1 cellular context compared by ENCODE assay signal in the genomic region with DNA sequence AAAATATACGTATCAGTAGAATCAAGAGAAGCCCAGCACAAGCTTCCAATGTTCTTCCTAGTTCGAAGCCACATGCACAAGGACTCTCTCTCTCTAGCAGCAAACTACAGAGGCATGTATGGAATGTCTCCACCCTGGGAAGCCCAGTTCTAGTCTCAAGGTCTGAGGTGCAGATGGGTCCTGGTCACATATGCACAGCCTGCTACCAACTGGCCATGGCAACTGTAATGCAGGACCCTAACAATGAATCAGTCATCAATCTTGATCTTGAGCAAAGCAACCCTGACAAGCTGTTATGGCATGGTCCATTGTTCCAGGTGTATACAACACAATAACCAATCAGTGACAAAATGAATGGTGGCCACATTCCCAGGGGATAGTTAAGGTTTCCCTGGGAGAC.
TF ChIP-seq lines count a peak whose summit lies in the region.

No MANE protein-coding gene starts in this region.

TF ChIP-seq in GM23338, 12 proteins besides CTCF, POLR2A, EP300 and RAD21:
- TF ChIP-seq, protein P1, sequence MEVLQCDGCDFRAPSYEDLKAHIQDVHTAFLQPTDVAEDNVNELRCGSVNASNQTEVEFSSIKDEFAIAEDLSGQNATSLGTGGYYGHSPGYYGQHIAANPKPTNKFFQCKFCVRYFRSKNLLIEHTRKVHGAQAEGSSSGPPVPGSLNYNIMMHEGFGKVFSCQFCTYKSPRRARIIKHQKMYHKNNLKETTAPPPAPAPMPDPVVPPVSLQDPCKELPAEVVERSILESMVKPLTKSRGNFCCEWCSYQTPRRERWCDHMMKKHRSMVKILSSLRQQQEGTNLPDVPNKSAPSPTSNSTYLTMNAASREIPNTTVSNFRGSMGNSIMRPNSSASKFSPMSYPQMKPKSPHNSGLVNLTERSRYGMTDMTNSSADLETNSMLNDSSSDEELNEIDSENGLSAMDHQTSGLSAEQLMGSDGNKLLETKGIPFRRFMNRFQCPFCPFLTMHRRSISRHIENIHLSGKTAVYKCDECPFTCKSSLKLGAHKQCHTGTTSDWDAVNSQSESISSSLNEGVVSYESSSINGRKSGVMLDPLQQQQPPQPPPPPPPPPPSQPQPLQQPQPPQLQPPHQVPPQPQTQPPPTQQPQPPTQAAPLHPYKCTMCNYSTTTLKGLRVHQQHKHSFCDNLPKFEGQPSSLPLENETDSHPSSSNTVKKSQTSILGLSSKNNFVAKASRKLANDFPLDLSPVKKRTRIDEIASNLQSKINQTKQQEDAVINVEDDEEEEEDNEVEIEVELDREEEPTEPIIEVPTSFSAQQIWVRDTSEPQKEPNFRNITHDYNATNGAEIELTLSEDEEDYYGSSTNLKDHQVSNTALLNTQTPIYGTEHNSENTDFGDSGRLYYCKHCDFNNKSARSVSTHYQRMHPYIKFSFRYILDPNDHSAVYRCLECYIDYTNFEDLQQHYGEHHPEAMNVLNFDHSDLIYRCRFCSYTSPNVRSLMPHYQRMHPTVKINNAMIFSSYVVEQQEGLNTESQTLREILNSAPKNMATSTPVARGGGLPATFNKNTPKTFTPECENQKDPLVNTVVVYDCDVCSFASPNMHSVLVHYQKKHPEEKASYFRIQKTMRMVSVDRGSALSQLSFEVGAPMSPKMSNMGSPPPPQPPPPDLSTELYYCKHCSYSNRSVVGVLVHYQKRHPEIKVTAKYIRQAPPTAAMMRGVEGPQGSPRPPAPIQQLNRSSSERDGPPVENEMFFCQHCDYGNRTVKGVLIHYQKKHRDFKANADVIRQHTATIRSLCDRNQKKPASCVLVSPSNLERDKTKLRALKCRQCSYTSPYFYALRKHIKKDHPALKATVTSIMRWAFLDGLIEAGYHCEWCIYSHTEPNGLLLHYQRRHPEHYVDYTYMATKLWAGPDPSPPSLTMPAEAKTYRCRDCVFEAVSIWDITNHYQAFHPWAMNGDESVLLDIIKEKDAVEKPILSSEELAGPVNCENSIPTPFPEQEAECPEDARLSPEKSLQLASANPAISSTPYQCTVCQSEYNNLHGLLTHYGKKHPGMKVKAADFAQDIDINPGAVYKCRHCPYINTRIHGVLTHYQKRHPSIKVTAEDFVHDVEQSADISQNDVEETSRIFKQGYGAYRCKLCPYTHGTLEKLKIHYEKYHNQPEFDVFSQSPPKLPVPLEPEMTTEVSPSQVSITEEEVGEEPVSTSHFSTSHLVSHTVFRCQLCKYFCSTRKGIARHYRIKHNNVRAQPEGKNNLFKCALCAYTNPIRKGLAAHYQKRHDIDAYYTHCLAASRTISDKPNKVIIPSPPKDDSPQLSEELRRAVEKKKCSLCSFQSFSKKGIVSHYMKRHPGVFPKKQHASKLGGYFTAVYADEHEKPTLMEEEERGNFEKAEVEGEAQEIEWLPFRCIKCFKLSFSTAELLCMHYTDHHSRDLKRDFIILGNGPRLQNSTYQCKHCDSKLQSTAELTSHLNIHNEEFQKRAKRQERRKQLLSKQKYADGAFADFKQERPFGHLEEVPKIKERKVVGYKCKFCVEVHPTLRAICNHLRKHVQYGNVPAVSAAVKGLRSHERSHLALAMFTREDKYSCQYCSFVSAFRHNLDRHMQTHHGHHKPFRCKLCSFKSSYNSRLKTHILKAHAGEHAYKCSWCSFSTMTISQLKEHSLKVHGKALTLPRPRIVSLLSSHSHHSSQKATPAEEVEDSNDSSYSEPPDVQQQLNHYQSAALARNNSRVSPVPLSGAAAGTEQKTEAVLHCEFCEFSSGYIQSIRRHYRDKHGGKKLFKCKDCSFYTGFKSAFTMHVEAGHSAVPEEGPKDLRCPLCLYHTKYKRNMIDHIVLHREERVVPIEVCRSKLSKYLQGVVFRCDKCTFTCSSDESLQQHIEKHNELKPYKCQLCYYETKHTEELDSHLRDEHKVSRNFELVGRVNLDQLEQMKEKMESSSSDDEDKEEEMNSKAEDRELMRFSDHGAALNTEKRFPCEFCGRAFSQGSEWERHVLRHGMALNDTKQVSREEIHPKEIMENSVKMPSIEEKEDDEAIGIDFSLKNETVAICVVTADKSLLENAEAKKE (CRISPR knock-in tag; IDR thresholded peaks at IDR 0.05): 0 out of 2 replicates have a peak, but pooled peaks have one; percentile 26
- TF ChIP-seq JUNB (IDR thresholded peaks at IDR 0.05; ENCODE audit: unreplicated experiment): no peak
